In the genomic region with DNA sequence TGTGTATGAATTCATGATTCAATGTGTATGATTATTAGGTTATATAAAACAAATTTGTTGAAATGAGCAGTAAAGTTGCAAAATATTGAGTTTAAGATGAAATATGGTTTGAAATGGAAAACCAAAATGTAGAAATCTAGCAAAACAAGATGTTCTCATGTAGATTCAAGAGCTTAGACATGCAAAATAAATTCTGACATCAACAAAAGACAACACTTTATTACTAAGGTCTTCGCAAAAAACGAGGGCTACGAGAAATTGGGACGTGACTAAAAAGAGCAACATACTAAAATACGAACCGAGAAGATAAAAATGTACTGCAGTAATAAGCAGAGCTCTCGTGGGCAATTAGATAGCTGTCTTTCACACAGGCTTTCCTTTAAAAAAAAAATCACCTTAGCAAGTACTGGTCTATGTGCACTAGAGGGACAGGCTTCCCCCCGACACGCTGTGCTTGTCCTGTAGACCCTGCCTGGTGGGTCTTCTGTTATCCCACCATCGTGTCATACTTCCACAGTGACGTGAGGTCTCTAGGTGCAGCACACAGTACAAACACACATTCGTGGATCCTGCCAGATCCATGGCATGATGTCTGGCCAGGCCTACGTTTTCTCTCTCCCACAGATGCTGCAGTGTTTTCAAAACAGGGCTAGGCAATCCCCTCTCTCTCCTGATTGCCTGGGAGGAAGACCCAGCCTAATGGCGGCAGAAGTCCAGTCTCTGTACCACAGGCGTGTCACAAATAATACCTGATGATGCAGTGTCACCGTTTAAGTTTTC, we compare ENCODE assay signal across 26 cellular contexts.
DNase-seq lines count a peak whose midpoint lies in the region; ATAC-seq and TF ChIP-seq lines count a peak whose summit lies in the region.
"Had no signal": no experiment of that assay in that cellular context is flagged by ENCODE, and none has a peak within 500 bp of the region (broad histone marks: within the 10 kb centered on the region; RNA-seq: fewer than 3 reads in every experiment).

No MANE protein-coding gene starts in this region.

- peaks cover 0 to 6% of the 10 kb centered on the region in 2 donors for H3K4me1 ChIP-seq in right atrium auricular region
- H3K4me1 ChIP-seq in iPS-20b (ENCODE audit: insufficient read depth, low read length): peaks cover 59% of the 10 kb centered on the region
- peaks cover 0 to 76% (median 51%) of the 10 kb centered on the region in 4 donors for H3K4me1 ChIP-seq in sigmoid colon
- H3K4me1 ChIP-seq: ascending aorta, BLaER1 had no signal

- ATAC-seq in Right ventricle myocardium inferior (no peak), HG03108 (IDR thresholded peaks at IDR 0.05; ENCODE audit: unreplicated experiment) (no peak), HG02852 (IDR thresholded peaks at IDR 0.05; ENCODE audit: unreplicated experiment) (no peak)
- ATAC-seq: A549; activated naive CD4-positive, alpha-beta T cell treated with anti-CD3 and anti-CD28 coated beads, Interleukin-2, amount 50 U/mL, for 72 hours; left lobe of liver; naive thymus-derived CD4-positive, alpha-beta T cell had no signal

- H3K27me3 ChIP-seq in right atrium auricular region (no peaks in the 10 kb centered on the region), iPS-20b (ENCODE audit: insufficient read depth, low read length) (no peaks in the 10 kb centered on the region), sigmoid colon (no peaks in the 10 kb centered on the region)
- H3K27me3 ChIP-seq: ascending aorta, BLaER1, ovary had no signal

- no peak overlapping the region for H3K9ac ChIP-seq in iPS-20b (ENCODE audit: low read depth, low read length)
- H3K9ac ChIP-seq: BLaER1 had no signal

- H3K9me3 ChIP-seq in right atrium auricular region (no peaks in the 10 kb centered on the region), iPS-20b (ENCODE audit: insufficient read depth, low read depth, low read length) (no peaks in the 10 kb centered on the region), sigmoid colon (no peaks in the 10 kb centered on the region)
- H3K9me3 ChIP-seq: A549, ascending aorta, BLaER1, ovary had no signal

- WGBS in sigmoid colon, 2 donors: 81 to 85% methylated on average over 16 of the region's 16 CpGs

- TF ChIP-seq EP300 in sigmoid colon (IDR thresholded peaks at IDR 0.05): no peak

- TF ChIP-seq POLR2A in sigmoid colon (IDR thresholded peaks at IDR 0.05): no peak

- no peaks in the 10 kb centered on the region for H3K36me3 ChIP-seq in right atrium auricular region
- H3K36me3 ChIP-seq in iPS-20b (ENCODE audit: insufficient read depth, low read depth, low read length): no peaks in the 10 kb centered on the region
- H3K36me3 ChIP-seq in sigmoid colon: no peaks in the 10 kb centered on the region
- H3K36me3 ChIP-seq: ascending aorta, ovary had no signal

- TF ChIP-seq CTCF in right atrium auricular region (IDR thresholded peaks at IDR 0.05) (no peak), sigmoid colon (IDR thresholded peaks at IDR 0.05) (no peak)

- intact Hi-C loops in Right ventricle myocardium inferior (cut with DNase I): loop anchor here (5.0 kb wide), 1 partner anchor 35 kb away; no protein-coding TSS in a partner anchor
- intact Hi-C loops in sigmoid colon (cut with DNase I): loop anchor here (5.0 to 10.0 kb wide), 3 partner anchors 135 to 1228 kb away; a partner anchor contains a TSS

- no peak overlapping the region for H3K27ac ChIP-seq in right atrium auricular region
- peak overlapping the region; percentile 16 for H3K27ac ChIP-seq in iPS-20b (ENCODE audit: low read length)
- H3K27ac ChIP-seq in sigmoid colon: peak overlapping the region in 3 of 4 donors; percentile 39 to 64 (median 54)
- H3K27ac ChIP-seq: A549, ascending aorta, BLaER1, ovary, RWPE1 had no signal

- DNase-seq in Right ventricle myocardium inferior (ENCODE audit: missing footprints) (peak; percentile 43), right atrium auricular region (ENCODE audit: low spot score) (no peak), SK-N-DZ (ENCODE audit: low spot score) (peak; percentile 17), sigmoid colon (no peak), ureter (ENCODE audit: low spot score) (no peak)
- DNase-seq: activated CD4-positive, alpha-beta T cell treated with anti-CD3 and anti-CD28 coated beads, Interleukin-2, amount 50 U/mL, for 4 hours; activated CD4-positive, CD25-positive, alpha-beta regulatory T cell; activated CD8-positive, alpha-beta memory T cell treated with anti-CD3 and anti-CD28 coated beads, Interleukin-2, amount 50 U/mL, for 48 hours; COR-L47; DND-41; effector CD4-positive, alpha-beta T cell; naive thymus-derived CD4-positive, alpha-beta T cell; NCI-H1048; NCI-H187; NCI-H774; ovary; stimulated activated CD4-positive, alpha-beta T cell treated with anti-CD3 and anti-CD28 coated beads, Interleukin-15, amount 100 ng/mL, for 24 hours had no signal

- H3K4me3 ChIP-seq in right atrium auricular region (no peak overlapping the region), iPS-20b (ENCODE audit: low read length) (no peak overlapping the region), sigmoid colon (no peak overlapping the region)
- H3K4me3 ChIP-seq: A549, ascending aorta, BLaER1, ovary had no signal

Comparison
In these comparisons a context has a peak if more than half of its experiments do, and no peak if none do; other contexts are left out.
1. DNase-seq: peak in Right ventricle myocardium inferior (single experiment) and SK-N-DZ (single experiment); none in right atrium auricular region (single experiment), sigmoid colon (single experiment) and ureter (single experiment).
2. H3K27ac ChIP-seq: peak in iPS-20b (single experiment) and sigmoid colon (3 of 4); none in right atrium auricular region (0 of 2).